8 cellular contexts compared by ENCODE assay signal in the genomic region with DNA sequence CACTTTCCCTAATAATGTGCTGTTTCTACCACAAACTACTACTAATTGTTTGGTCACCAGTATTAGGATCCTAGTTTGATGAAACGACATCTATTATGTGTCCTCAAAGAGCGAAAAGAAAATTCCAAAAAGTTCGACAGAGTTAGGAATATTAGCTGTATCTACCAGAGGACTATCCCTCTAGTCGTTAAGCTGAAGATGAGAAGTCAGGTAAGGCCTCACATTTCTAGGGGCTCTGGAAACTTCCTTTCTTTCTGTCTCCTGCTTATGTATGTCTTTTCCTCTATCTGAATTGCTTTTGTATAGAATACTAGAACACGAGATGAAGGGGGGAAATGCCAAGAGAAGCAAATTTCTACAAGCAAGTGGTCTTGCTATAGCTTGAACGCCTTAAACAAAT. TPM values are rescaled to one million over a fixed set of nuclear protein-coding genes. Genes with fewer than 3 reads are reported as not detected.
DNase-seq lines count a peak whose midpoint lies in the region; ATAC-seq, FAIRE-seq and TF ChIP-seq lines count a peak whose summit lies in the region.

No MANE protein-coding gene starts in this region.

- intact Hi-C loops in heart left ventricle (cut with DNase I) (loop anchor here in 4 of 10 donors (5.0 to 10.0 kb wide), 2 partner anchors 101 to 103 kb away; no protein-coding TSS in a partner anchor), left ventricle myocardium superior (cut with micrococcal nuclease) (no loop called here), K562 (cut with micrococcal nuclease) (no loop called here)

- ATAC-seq in heart left ventricle (no peak), left ventricle myocardium superior (no peak), K562 (no peak), upper lobe of left lung (ENCODE audit: low FRiP score in 2 of 2) (no peak)

- peak overlapping the region; percentile 90 for H3K4me2 ChIP-seq in K562 (ENCODE audit: insufficient read depth, low read length)
- H3K4me2 ChIP-seq in mesenchymal stem cell (ENCODE audit: low read length, poor library complexity, severe bottlenecking): peak overlapping the region; percentile 35

- no peak for FAIRE-seq in K562 (lab: Jason Lieb, UNC)

- H3K4ac ChIP-seq in mesenchymal stem cell (ENCODE audit: low read depth in 1 of 2, low read length in 2 of 2): no peak overlapping the region

- H3K36me3 ChIP-seq in heart left ventricle (no peaks in the 10 kb centered on the region), K562 (ENCODE audit: control insufficient read depth, insufficient read depth, low read length) (no peaks in the 10 kb centered on the region), mesenchymal stem cell (ENCODE audit: control insufficient read depth in 1 of 2, insufficient read depth in 2 of 2, low read depth in 1 of 2, low read length in 2 of 2) (no peaks in the 10 kb centered on the region), upper lobe of left lung (no peaks in the 10 kb centered on the region)

- no peak overlapping the region for H3K18ac ChIP-seq in mesenchymal stem cell (ENCODE audit: low read depth in 1 of 2, low read length in 2 of 2)

- H2BK12ac ChIP-seq in mesenchymal stem cell (ENCODE audit: low read length in 2 of 2): no peak overlapping the region

- H2BK120ac ChIP-seq in mesenchymal stem cell (ENCODE audit: low read depth, low read length): no peak overlapping the region

- no peak overlapping the region for H3K14ac ChIP-seq in mesenchymal stem cell (ENCODE audit: low read length in 2 of 2)

- no peak overlapping the region for H2BK5ac ChIP-seq in mesenchymal stem cell (ENCODE audit: low read depth, low read length, poor library complexity, severe bottlenecking)

- peak overlapping the region; percentile 71 to 100 (median 94) for H3K4me3 ChIP-seq in heart left ventricle
- H3K4me3 ChIP-seq in K562: peak overlapping the region; percentile 99
- peak overlapping the region in 1 of 2 experiments; percentile 96 for H3K4me3 ChIP-seq in mesenchymal stem cell (ENCODE audit: insufficient read depth in 1 of 2, low read depth in 1 of 2, low read length in 2 of 2)
- peak overlapping the region in 3 of 4 donors; percentile 76 to 91 (median 86) for H3K4me3 ChIP-seq in upper lobe of left lung

- H2AFZ ChIP-seq in K562 (ENCODE audit: low read depth, low read length) (no peak overlapping the region), mesenchymal stem cell (ENCODE audit: low read depth, low read length) (no peak overlapping the region)

- H2AK5ac ChIP-seq in mesenchymal stem cell (ENCODE audit: low read length, severe bottlenecking): no peak overlapping the region

- no peak overlapping the region for H4K8ac ChIP-seq in mesenchymal stem cell (ENCODE audit: low read length)

- no peak for DNase-seq in heart left ventricle
- DNase-seq in left ventricle myocardium superior: no peak
- DNase-seq in K562 (ENCODE audit: extremely low read depth in 1 of 4, low spot score in 3 of 4): no peak
- DNase-seq in mesenchymal stem cell: no peak
- no peak for DNase-seq in upper lobe of left lung
- DNase-seq in SK-N-DZ (ENCODE audit: low spot score): no peak
- no peak for DNase-seq in NCI-H2171 treated with DMSO at 0.1 percent for 48 hours (lab: John Stamatoyannopoulos, UW)
- DNase-seq in ecto neural progenitor cell (ENCODE audit: low spot score): no peak

- H3K9ac ChIP-seq in K562 (ENCODE audit: insufficient read depth in 1 of 2, low read depth in 2 of 2, low read length in 2 of 2) (peak overlapping the region in 1 of 2 experiments; percentile 85; a peak in 2 of 4 replicates), mesenchymal stem cell (ENCODE audit: low read length) (peak overlapping the region; percentile 95)

- no peak for TF ChIP-seq RAD21 in K562 (CRISPR knock-in tag; conservative IDR thresholded peaks at IDR 0.05 in 1 of 2, IDR thresholded peaks at IDR 0.05 in 1 of 2)

- H3K27ac ChIP-seq in heart left ventricle (peak overlapping the region in 3 of 12 donors; percentile 91 to 98 (median 96)), K562 (ENCODE audit: extremely low read depth, low read depth, low read length) (peak overlapping the region; percentile 93; the same call in 2 of the 3 replicates), mesenchymal stem cell (ENCODE audit: low read length, poor library complexity, severe bottlenecking) (no peak overlapping the region), upper lobe of left lung (peak overlapping the region in 1 of 4 donors; percentile 95)

- no TSS peak for BruUV-seq in K562 (replicated peaks; lab: Mats Ljungman, UMichigan)

- H3K23ac ChIP-seq in mesenchymal stem cell (ENCODE audit: low read length in 2 of 2): no peak overlapping the region

- 0 out of 2 replicates have a peak, but pooled peaks cover 4% of the 10 kb centered on the region for H4K20me1 ChIP-seq in K562 (replicated peaks; ENCODE audit: control insufficient read depth, insufficient read depth, low read length)

- TF ChIP-seq POLR2A in heart left ventricle (IDR thresholded peaks at IDR 0.05): no peak
- no peak for TF ChIP-seq POLR2A in K562 (conservative IDR thresholded peaks at IDR 0.05)
- TF ChIP-seq POLR2A in upper lobe of left lung (IDR thresholded peaks at IDR 0.05): no peak

- in situ Hi-C loops in K562 (cut with MboI): no loop called here

- 47 to 52% (median 50%) methylated on average over 6 of the region's 6 CpGs for WGBS in heart left ventricle, 4 donors
- WGBS in K562 (ENCODE audit: insufficient coverage, low coverage, missing lambda C conversion rate): 4% methylated on average over 6 of the region's 6 CpGs
- 69% methylated on average over 5 of the region's 6 CpGs for WGBS in mesenchymal stem cell
- 50 to 53% methylated on average over 6 of the region's 6 CpGs for WGBS in upper lobe of left lung, 2 donors

- H4K91ac ChIP-seq in mesenchymal stem cell (ENCODE audit: low read length): no peak overlapping the region

- no peaks in the 10 kb centered on the region for H3K9me1 ChIP-seq in K562 (ENCODE audit: control insufficient read depth, insufficient read depth, low read length)

- H3K79me2 ChIP-seq in K562 (ENCODE audit: control insufficient read depth, insufficient read depth, low read length): peaks cover 65% of the 10 kb centered on the region

- no peaks in the 10 kb centered on the region for H3K27me3 ChIP-seq in heart left ventricle
- H3K27me3 ChIP-seq in K562 (ENCODE audit: control insufficient read depth in 2 of 2, insufficient read depth in 2 of 2, low read length in 2 of 2): no peaks in the 10 kb centered on the region
- H3K27me3 ChIP-seq in mesenchymal stem cell (ENCODE audit: control insufficient read depth in 1 of 2, insufficient read depth in 1 of 2, low read length in 2 of 2): no peaks in the 10 kb centered on the region
- no peaks in the 10 kb centered on the region for H3K27me3 ChIP-seq in upper lobe of left lung

- no peaks in the 10 kb centered on the region for H3K79me1 ChIP-seq in mesenchymal stem cell (replicated peaks; ENCODE audit: low read length, poor library complexity, severe bottlenecking)

- POLR2A ChIA-PET in K562 (lab: Yijun Ruan, JAX): interaction anchor here (0.6 to 2.6 kb wide), 6 partner anchors 11 to 317 kb away, joined by 3 to 22 read pairs (median 4); no protein-coding TSS in a partner anchor

- H3K9me3 ChIP-seq in heart left ventricle (no peaks in the 10 kb centered on the region), K562 (replicated peaks; ENCODE audit: control insufficient read depth, insufficient read depth, low read depth, low read length) (no peaks in the 10 kb centered on the region), mesenchymal stem cell (ENCODE audit: control insufficient read depth, low read length) (no peaks in the 10 kb centered on the region), upper lobe of left lung (no peaks in the 10 kb centered on the region)

- TF ChIP-seq CTCF in heart left ventricle (IDR thresholded peaks at IDR 0.05) (no peak), K562 (IDR thresholded peaks at IDR 0.05 in 2 of 3, conservative IDR thresholded peaks at IDR 0.05 in 1 of 3; ENCODE audit: insufficient read depth in 2 of 3, low read depth in 1 of 3, low read length in 3 of 3) (no peak), upper lobe of left lung (IDR thresholded peaks at IDR 0.05) (no peak)

- H2BK15ac ChIP-seq in mesenchymal stem cell (ENCODE audit: low read depth, poor library complexity, severe bottlenecking): no peak overlapping the region

- H3K4me1 ChIP-seq in heart left ventricle: peaks cover 0 to 60% (median 34%) of the 10 kb centered on the region in 12 donors
- peaks cover 11 to 23% of the 10 kb centered on the region in 2 experiments for H3K4me1 ChIP-seq in K562 (replicated peaks in 1 of 2; ENCODE audit: control insufficient read depth in 2 of 2, insufficient read depth in 2 of 2, low read length in 2 of 2)
- H3K4me1 ChIP-seq in mesenchymal stem cell (ENCODE audit: control insufficient read depth, insufficient read depth, low read depth, low read length): peaks cover 15% of the 10 kb centered on the region
- peaks cover 15 to 57% (median 32%) of the 10 kb centered on the region in 4 donors for H3K4me1 ChIP-seq in upper lobe of left lung

- CTCF ChIA-PET in K562 (lab: Yijun Ruan, JAX; ENCODE audit: low intra/inter-chr PET ratio): no interaction called here

- TF ChIP-seq EP300 in K562 (IDR thresholded peaks at IDR 0.05; ENCODE audit: low read length) (no peak), upper lobe of left lung (IDR thresholded peaks at IDR 0.05) (no peak)

RNA-seq across cellular contexts. Expression of a gene that starts 1.6 kb away (rescaled TPM):
- 100 to 1,000 TPM in 6 of 9 donors, 10 to 100 TPM in 3; 86.7 to 138 (median 115) TPM for total RNA-seq in heart left ventricle
- polyA plus RNA-seq in heart left ventricle: 10 to 100 TPM; 26.5 to 59.6 TPM
- total RNA-seq in left ventricle myocardium superior: 80.0 TPM
- total RNA-seq in K562 (2011; cell fraction: chromatin; rRNA removed; ENCODE audit: low replicate concordance): 147 and 204 TPM in 2 replicates
- 111 and 116 TPM in 2 replicates for total RNA-seq in K562 (2011; cell fraction: nucleolus; rRNA removed)
- total RNA-seq in K562 (2011; cell fraction: nucleoplasm; rRNA removed): 154 and 170 TPM in 2 replicates
- total RNA-seq in K562 (2014; rRNA removed): 29.9 and 31.1 TPM in 2 replicates
- 24.0 and 26.5 TPM in 2 replicates for total RNA-seq in K562 (2014; rRNA removed; fragmentation: Illumina TruSeq; extraction: Trizol)
- total RNA-seq in K562 (2015; rRNA removed; fragmentation: Illumina TruSeq; extraction: Trizol): 22.9 and 24.5 TPM in 2 replicates
- 32.9 and 36.0 TPM in 2 replicates for total RNA-seq in K562 (2021)
- 23.6 and 28.9 TPM in 2 replicates for polyA plus RNA-seq in K562 (2011; rRNA removed)
- polyA plus RNA-seq in K562 (2011; cell fraction: cytosol; rRNA removed): 12.2 and 19.7 TPM in 2 replicates
- polyA plus RNA-seq in K562 (2011; cell fraction: nucleus; rRNA removed): 26.3 and 32.2 TPM in 2 replicates
- 23.7 and 25.1 TPM in 2 replicates for polyA plus RNA-seq in K562 (2012)
- polyA plus RNA-seq in K562 (2014; fragmentation: Illumina TruSeq; extraction: Trizol): 22.2 and 25.8 TPM in 2 replicates
- polyA plus RNA-seq in K562 (2014; fragmentation: Nextera tagmentation; extraction: Ambion mirVana): 1 to 10 TPM; 6.2 to 7.2 TPM
- 18.0 and 20.6 TPM in 2 replicates for polyA plus RNA-seq in K562 (2014; rRNA removed)
- polyA minus RNA-seq in K562 (2011; rRNA and poly(A)+ RNA removed): 56.5 and 66.1 TPM in 2 replicates
- polyA minus RNA-seq in K562 (2011; cell fraction: cytosol; rRNA and poly(A)+ RNA removed): 26.3 and 35.2 TPM in 2 replicates
- 24.6 and 39.7 TPM in 2 replicates for polyA minus RNA-seq in K562 (2011; cell fraction: nucleus; rRNA and poly(A)+ RNA removed)
- polyA plus RNA-seq in mesenchymal stem cell (2013, experiment 1 of 2): 117 TPM
- polyA plus RNA-seq in mesenchymal stem cell (2013, experiment 2 of 2): 111 TPM
- total RNA-seq in upper lobe of left lung: 100 to 1,000 TPM in 5 of 6 donors, 10 to 100 TPM in 1; 88.3 to 149 (median 110) TPM
- polyA plus RNA-seq in SK-N-DZ (2014; cell fraction: cytosol; rRNA removed): 42.9 and 50.3 TPM in 2 replicates
- 29.2 and 45.2 TPM in 2 replicates for polyA plus RNA-seq in SK-N-DZ (2014; cell fraction: nucleus; rRNA removed)
